In genomic region chr7:74199551-74200355, GRCh38 we compare ENCODE assay signal across 2 cellular contexts.
TF ChIP-seq lines count a peak whose summit lies in the region.

No MANE protein-coding gene starts in this region.

TF ChIP-seq in SK-N-SH treated with all-trans-retinoic acid at 6 μM for 48 hours, 23 proteins besides CTCF, POLR2A, EP300 and RAD21 (continued from another document):
- TF ChIP-seq TSHZ2 (CRISPR knock-in tag; IDR thresholded peaks at IDR 0.05) (no peak), ZNF565 (CRISPR knock-in tag; conservative IDR thresholded peaks at IDR 0.05; ENCODE audit: low read depth) (no peak), ZNF8 (CRISPR knock-in tag; IDR thresholded peaks at IDR 0.05) (no peak), PATZ1 (CRISPR knock-in tag; IDR thresholded peaks at IDR 0.05; ENCODE audit: borderline replicate concordance) (no peak), ZNF70 (CRISPR knock-in tag; IDR thresholded peaks at IDR 0.05) (no peak), SNAI2 (CRISPR knock-in tag; IDR thresholded peaks at IDR 0.05) (no peak), ZC3H10 (CRISPR knock-in tag; IDR thresholded peaks at IDR 0.05) (no peak), BACH2 (CRISPR knock-in tag; IDR thresholded peaks at IDR 0.05; ENCODE audit: borderline replicate concordance) (no peak), OSR1 (CRISPR knock-in tag; IDR thresholded peaks at IDR 0.05) (no peak)

TF ChIP-seq in SK-N-SH, 30 proteins besides CTCF, POLR2A, EP300 and RAD21 (continued from another document):
- TF ChIP-seq REST (IDR thresholded peaks at IDR 0.05; ENCODE audit: low read depth, low read length) (no peak), MAX (IDR thresholded peaks at IDR 0.05; ENCODE audit: low read depth) (no peak), SIN3A (IDR thresholded peaks at IDR 0.05; ENCODE audit: borderline replicate concordance, low read depth, low read length) (no peak), FOXJ3 (CRISPR knock-in tag; IDR thresholded peaks at IDR 0.05) (no peak), PBX3 (IDR thresholded peaks at IDR 0.05) (no peak), RCOR1 (IDR thresholded peaks at IDR 0.05; ENCODE audit: low read length) (no peak), NRF1 (IDR thresholded peaks at IDR 0.05; ENCODE audit: low read depth, low read length) (no peak), TAF1 (IDR thresholded peaks at IDR 0.05; ENCODE audit: borderline replicate concordance, low read depth, low read length) (no peak)
